In the genomic region with DNA sequence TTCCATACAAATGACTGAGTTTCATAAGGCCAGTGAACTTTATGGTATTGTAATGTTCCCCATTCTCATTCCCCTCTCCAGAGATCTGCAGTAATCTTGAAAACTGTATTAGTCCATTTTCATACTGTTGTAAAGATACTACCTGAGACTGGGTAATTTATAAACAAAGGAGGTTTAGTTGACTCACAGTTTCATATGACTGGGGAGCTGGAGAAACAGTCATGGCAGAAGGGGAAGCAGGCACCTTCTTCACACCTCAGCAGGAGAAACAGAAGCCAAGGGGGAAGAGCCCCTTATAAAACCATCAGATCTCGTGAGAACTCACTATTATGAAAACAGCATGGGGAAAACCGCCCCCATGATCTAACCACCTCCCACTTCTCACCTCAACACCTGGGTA, we compare ENCODE assay signal across 18 cellular contexts.
"Had no signal": no experiment of that assay in that cellular context is flagged by ENCODE, and none has a peak within 500 bp of the region (broad histone marks: within the 10 kb centered on the region; RNA-seq: fewer than 3 reads in every experiment).

No MANE protein-coding gene starts in this region.

- ATAC-seq: activated CD8-positive, alpha-beta T cell treated with anti-CD3 and anti-CD28 coated beads for 36 hours; left colon had no signal

- H3K27me3 ChIP-seq: brain microvascular endothelial cell, colonic mucosa, esophagus muscularis mucosa, thyroid gland had no signal

- H3K27ac ChIP-seq: brain microvascular endothelial cell, colonic mucosa, esophagus muscularis mucosa, thyroid gland had no signal

- H3K27ac Mint-ChIP-seq: activated B cell treated with CpG ODN at 0.5 μM for 24 hours; activated CD8-positive, alpha-beta T cell treated with anti-CD3 and anti-CD28 coated beads for 36 hours; mesothelial cell of epicardium had no signal

- H3K4me1 ChIP-seq: colonic mucosa, thyroid gland had no signal

- H3K36me3 ChIP-seq: brain microvascular endothelial cell, colonic mucosa, esophagus muscularis mucosa, spleen, thyroid gland had no signal

- DNase-seq: activated B cell treated with CpG ODN at 0.5 μM for 24 hours; activated CD4-positive, alpha-beta T cell treated with anti-CD3 and anti-CD28 coated beads for 48 hours; activated CD8-positive, alpha-beta T cell treated with anti-CD3 and anti-CD28 coated beads for 36 hours; activated naive CD4-positive, alpha-beta T cell treated with anti-CD3 and anti-CD28 coated beads, Interleukin-2, amount 50 U/mL, for 16 hours; activated T-cell treated with anti-CD3 and anti-CD28 coated beads, Interleukin-2, amount 50 U/mL, for 1 hour; aorta; colonic mucosa; left colon; spleen; stimulated activated CD4-positive, alpha-beta T cell treated with anti-CD3 and anti-CD28 coated beads, Interleukin-4, amount 100 ng/mL, for 4 hours; stimulated activated naive CD4-positive, alpha-beta T cell treated with Interleukin-2 at 50 U/mL for 16 hours; thyroid gland had no signal

- H3K4me1 Mint-ChIP-seq: central memory CD8-positive, alpha-beta T cell had no signal

- H3K9me3 Mint-ChIP-seq: central memory CD8-positive, alpha-beta T cell had no signal

- H3K9me3 ChIP-seq: colonic mucosa, esophagus muscularis mucosa, spleen, thyroid gland had no signal

- H3K4me3 ChIP-seq: colonic mucosa, esophagus muscularis mucosa, lung, spleen, thyroid gland had no signal

- H3K36me3 Mint-ChIP-seq: mesothelial cell of epicardium had no signal

- H3K4me3 Mint-ChIP-seq: activated B cell treated with CpG ODN at 0.5 μM for 24 hours; activated CD8-positive, alpha-beta T cell treated with anti-CD3 and anti-CD28 coated beads for 36 hours; central memory CD8-positive, alpha-beta T cell; mesothelial cell of epicardium; nephron had no signal
